In the genomic region with DNA sequence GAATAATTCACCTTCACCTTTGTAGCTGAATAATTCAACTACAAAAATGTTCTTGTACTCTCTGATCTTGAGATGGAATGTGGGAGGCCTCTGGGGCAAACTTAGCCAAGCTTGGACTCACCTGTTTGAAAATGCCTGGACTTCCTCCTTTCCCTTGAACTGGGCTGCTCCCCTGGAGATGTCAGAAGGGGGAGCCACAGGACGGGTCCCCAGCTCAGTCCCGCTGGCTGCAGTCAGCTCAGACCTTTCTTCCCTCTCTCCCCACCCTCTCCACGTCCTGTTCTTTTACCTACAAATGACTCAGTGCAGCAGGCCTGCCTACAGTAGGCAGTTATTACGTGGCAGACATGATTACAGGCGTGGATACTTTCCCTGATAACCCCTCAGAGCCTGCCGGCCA, we compare ENCODE assay signal across 23 cellular contexts.
DNase-seq lines count a peak whose midpoint lies in the region; ATAC-seq and TF ChIP-seq lines count a peak whose summit lies in the region.
"Had no signal": no experiment of that assay in that cellular context is flagged by ENCODE, and none has a peak within 500 bp of the region (broad histone marks: within the 10 kb centered on the region; RNA-seq: fewer than 3 reads in every experiment).

No MANE protein-coding gene starts in this region.

- H3K79me2 ChIP-seq in HCT116 (ENCODE audit: insufficient read depth, low read length): no peaks in the 10 kb centered on the region

- no peaks in the 10 kb centered on the region for H3K36me3 Mint-ChIP-seq in Caco-2 (ENCODE audit: insufficient read depth, unreplicated experiment)
- H3K36me3 Mint-ChIP-seq in activated CD4-positive, alpha-beta memory T cell treated with anti-CD3 and anti-CD28 coated beads, Interleukin-2, amount 10 ng/mL, durations not matched to agents 7 days and 5 days (ENCODE audit: low read depth): no peaks in the 10 kb centered on the region
- H3K36me3 Mint-ChIP-seq: activated naive CD4-positive, alpha-beta T cell treated with anti-CD3 and anti-CD28 coated beads, Interleukin-2, amount 10 ng/mL, durations not matched to agents 7 days and 5 days; CD8-positive, alpha-beta memory T cell; immature natural killer cell; memory B cell; natural killer cell treated with Interleukin-12 subunit alpha and Interleukin-12 subunit beta and Interleukin-15 and Interleukin-18, amount 100 ng/mL, for 72 hours had no signal

- CTCF ChIA-PET in Caco-2 (lab: Charles Lee) (interaction anchor here (0.6 to 2.4 kb wide), 5 partner anchors 13 to 797 kb away, joined by 3 to 9 read pairs (median 3); no protein-coding TSS in a partner anchor), HCT116 (lab: Charles Lee) (interaction anchor here (0.8 to 1.5 kb wide), 3 partner anchors 16 to 772 kb away, joined by 3 to 4 read pairs (median 3); no protein-coding TSS in a partner anchor)
- CTCF ChIA-PET in activated CD4-positive, alpha-beta memory T cell treated with anti-CD3 and anti-CD28 coated beads, Interleukin-2, amount 10 ng/mL, durations not matched to agents 7 days and 5 days (lab: Charles Lee): interaction anchor here (2.6 kb wide), 1 partner anchor 16 kb away, joined by 7 read pairs; no protein-coding TSS in a partner anchor

- POLR2A ChIA-PET in Caco-2 (lab: Charles Lee) (no interaction called here), HCT116 (lab: Charles Lee) (no interaction called here)
- POLR2A ChIA-PET in activated CD4-positive, alpha-beta memory T cell treated with anti-CD3 and anti-CD28 coated beads, Interleukin-2, amount 10 ng/mL, durations not matched to agents 7 days and 5 days (lab: Charles Lee): interaction anchor here (0.6 kb wide), 1 partner anchor 85 kb away, joined by 3 read pairs; no protein-coding TSS in a partner anchor

- DNase-seq in Caco-2 (peak; percentile 48 to 56), HCT116 (ENCODE audit: low read depth, low spot score) (no peak), SJCRH30 (peak; percentile 42 to 54), iPS-NIHi7 (ENCODE audit: extremely low spot score) (peak; percentile 63), amniotic stem cell (lab: John Stamatoyannopoulos, UW) (no peak), NCI-H2029 (lab: John Stamatoyannopoulos, UW) (no peak), upper lobe of right lung (no peak)
- DNase-seq in activated CD4-positive, alpha-beta memory T cell treated with anti-CD3 and anti-CD28 coated beads, Interleukin-2, amount 10 ng/mL, durations not matched to agents 7 days and 5 days: no peak
- DNase-seq: activated CD4-positive, alpha-beta T cell treated with anti-CD3 and anti-CD28 coated beads for 36 hours; activated CD8-positive, alpha-beta memory T cell treated with anti-CD3 and anti-CD28 coated beads, Interleukin-2, amount 50 U/mL, for 48 hours; activated naive CD4-positive, alpha-beta T cell treated with anti-CD3 and anti-CD28 coated beads, Interleukin-2, amount 10 ng/mL, durations not matched to agents 7 days and 5 days; CD8-positive, alpha-beta memory T cell; erythroblast; GOT3; immature natural killer cell; MV-4-11; NCI-H2107; NCI-H774; T-helper 9 cell had no signal

- peaks cover 7% of the 10 kb centered on the region for H3K4me1 Mint-ChIP-seq in Caco-2 (ENCODE audit: low read depth, unreplicated experiment)
- peaks cover 8% of the 10 kb centered on the region for H3K4me1 Mint-ChIP-seq in activated CD4-positive, alpha-beta memory T cell treated with anti-CD3 and anti-CD28 coated beads, Interleukin-2, amount 10 ng/mL, durations not matched to agents 7 days and 5 days
- H3K4me1 Mint-ChIP-seq: activated CD4-positive, alpha-beta T cell treated with anti-CD3 and anti-CD28 coated beads for 36 hours; CD8-positive, alpha-beta memory T cell; immature natural killer cell; memory B cell had no signal

- TF ChIP-seq CTCF in Caco-2 (IDR thresholded peaks at IDR 0.05; ENCODE audit: insufficient read depth in 1 of 2, low read depth in 1 of 2, low read length in 1 of 2, severe bottlenecking in 1 of 2, unreplicated experiment in 1 of 2) (peak in 1 of 2 experiments; percentile 50), HCT116 (IDR thresholded peaks at IDR 0.05 in 2 of 3, conservative IDR thresholded peaks at IDR 0.05 in 1 of 3; ENCODE audit: borderline replicate concordance in 1 of 3, insufficient read depth in 1 of 3, low read depth in 2 of 3, low read length in 2 of 3) (peak in 1 of 3 experiments; percentile 15; a peak in 1 of 6 replicates), upper lobe of right lung (IDR thresholded peaks at IDR 0.05) (no peak)

- BruUV-seq in Caco-2 (replicated peaks; lab: Mats Ljungman, UMichigan) (no TSS peak), HCT116 (replicated peaks; lab: Mats Ljungman, UMichigan) (no TSS peak)

- H3K4me3 Mint-ChIP-seq in Caco-2 (ENCODE audit: unreplicated experiment): no peak overlapping the region
- no peak overlapping the region for H3K4me3 Mint-ChIP-seq in activated CD4-positive, alpha-beta memory T cell treated with anti-CD3 and anti-CD28 coated beads, Interleukin-2, amount 10 ng/mL, durations not matched to agents 7 days and 5 days
- H3K4me3 Mint-ChIP-seq: activated CD4-positive, alpha-beta T cell treated with anti-CD3 and anti-CD28 coated beads for 36 hours; activated naive CD4-positive, alpha-beta T cell treated with anti-CD3 and anti-CD28 coated beads, Interleukin-2, amount 10 ng/mL, durations not matched to agents 7 days and 5 days; CD8-positive, alpha-beta memory T cell; dendritic cell treated with granulocyte-macrophage colony-stimulating factor and Interleukin-4, amounts not matched to agents 40 ng/mL and 50 ng/mL, for 4 days; immature natural killer cell; memory B cell; natural killer cell treated with Interleukin-12 subunit alpha and Interleukin-12 subunit beta and Interleukin-15 and Interleukin-18, amount 100 ng/mL, for 72 hours had no signal

- TF ChIP-seq POLR2A in HCT116 (IDR thresholded peaks at IDR 0.05; ENCODE audit: borderline replicate concordance, extremely low read depth, insufficient read depth, insufficient read length): no peak

- H3K9me3 Mint-ChIP-seq in Caco-2 (ENCODE audit: unreplicated experiment): no peaks in the 10 kb centered on the region
- no peaks in the 10 kb centered on the region for H3K9me3 Mint-ChIP-seq in activated CD4-positive, alpha-beta memory T cell treated with anti-CD3 and anti-CD28 coated beads, Interleukin-2, amount 10 ng/mL, durations not matched to agents 7 days and 5 days
- H3K9me3 Mint-ChIP-seq: activated naive CD4-positive, alpha-beta T cell treated with anti-CD3 and anti-CD28 coated beads, Interleukin-2, amount 10 ng/mL, durations not matched to agents 7 days and 5 days; CD8-positive, alpha-beta memory T cell; dendritic cell treated with granulocyte-macrophage colony-stimulating factor and Interleukin-4, amounts not matched to agents 40 ng/mL and 50 ng/mL, for 4 days; memory B cell; natural killer cell treated with Interleukin-12 subunit alpha and Interleukin-12 subunit beta and Interleukin-15 and Interleukin-18, amount 100 ng/mL, for 72 hours had no signal

- no peaks in the 10 kb centered on the region for H3K9me2 ChIP-seq in HCT116 (ENCODE audit: insufficient read depth)

- ATAC-seq in HCT116: peak; percentile 81
- no peak for ATAC-seq in upper lobe of right lung
- ATAC-seq: activated CD4-positive, alpha-beta T cell treated with anti-CD3 and anti-CD28 coated beads for 36 hours; natural killer cell treated with Interleukin-12 subunit alpha and Interleukin-12 subunit beta and Interleukin-15 and Interleukin-18, amount 100 ng/mL, for 72 hours; Right ventricle myocardium inferior had no signal

- peak; percentile 35; the same call in 1 of the 2 replicates for TF ChIP-seq RAD21 in HCT116 (IDR thresholded peaks at IDR 0.05; ENCODE audit: low read depth)

- no peak overlapping the region for H2AFZ ChIP-seq in HCT116 (ENCODE audit: low read depth, low read length, poor library complexity, severe bottlenecking)

- H3K4me3 ChIP-seq in Caco-2 (ENCODE audit: low read depth, low read length): no peak overlapping the region
- no peak overlapping the region for H3K4me3 ChIP-seq in HCT116 (replicated peaks in 1 of 2; ENCODE audit: low read depth in 1 of 2, low read length in 2 of 2)
- H3K4me3 ChIP-seq in SJCRH30: no peak overlapping the region
- H3K4me3 ChIP-seq in upper lobe of right lung: no peak overlapping the region

- H3K9me3 ChIP-seq in Caco-2 (no peaks in the 10 kb centered on the region), HCT116 (ENCODE audit: control insufficient read depth in 1 of 2, insufficient read depth in 1 of 2, low read depth in 1 of 2, low read length in 2 of 2) (no peaks in the 10 kb centered on the region), SJCRH30 (replicated peaks) (no peaks in the 10 kb centered on the region), upper lobe of right lung (no peaks in the 10 kb centered on the region)

- peaks cover 4% of the 10 kb centered on the region for H3K27me3 Mint-ChIP-seq in Caco-2 (ENCODE audit: insufficient read depth, unreplicated experiment)
- peaks cover 3% of the 10 kb centered on the region for H3K27me3 Mint-ChIP-seq in activated CD4-positive, alpha-beta memory T cell treated with anti-CD3 and anti-CD28 coated beads, Interleukin-2, amount 10 ng/mL, durations not matched to agents 7 days and 5 days

- H3K4me1 ChIP-seq in Caco-2 (no peaks in the 10 kb centered on the region), HCT116 (ENCODE audit: control insufficient read depth in 1 of 2, insufficient read depth in 2 of 2, low read length in 2 of 2) (peaks cover 0 to 9% of the 10 kb centered on the region in 2 experiments; a peak in 1 of 4 replicates), SJCRH30 (no peaks in the 10 kb centered on the region), upper lobe of right lung (no peaks in the 10 kb centered on the region)

- no peak overlapping the region; the same call in 1 of the 2 replicates for H3K27ac ChIP-seq in HCT116 (ENCODE audit: low read depth, low read length)
- no peak overlapping the region for H3K27ac ChIP-seq in SJCRH30
- no peak overlapping the region for H3K27ac ChIP-seq in upper lobe of right lung

- H3K27me3 ChIP-seq in Caco-2 (replicated peaks; ENCODE audit: control insufficient read depth, insufficient read depth, low read length) (no peaks in the 10 kb centered on the region), HCT116 (ENCODE audit: insufficient read depth, low read length) (no peaks in the 10 kb centered on the region), SJCRH30 (no peaks in the 10 kb centered on the region), upper lobe of right lung (no peaks in the 10 kb centered on the region)

- H3K36me3 ChIP-seq in Caco-2 (ENCODE audit: control insufficient read depth, insufficient read depth, low read length) (no peaks in the 10 kb centered on the region), HCT116 (ENCODE audit: control insufficient read depth in 1 of 2, insufficient read depth in 2 of 2, low read length in 2 of 2) (no peaks in the 10 kb centered on the region), SJCRH30 (no peaks in the 10 kb centered on the region), upper lobe of right lung (no peaks in the 10 kb centered on the region)

- peak overlapping the region; percentile 13 for H3K27ac Mint-ChIP-seq in Caco-2 (ENCODE audit: unreplicated experiment)
- no peak overlapping the region for H3K27ac Mint-ChIP-seq in activated CD4-positive, alpha-beta memory T cell treated with anti-CD3 and anti-CD28 coated beads, Interleukin-2, amount 10 ng/mL, durations not matched to agents 7 days and 5 days
- H3K27ac Mint-ChIP-seq: activated CD4-positive, alpha-beta T cell treated with anti-CD3 and anti-CD28 coated beads for 36 hours; activated naive CD4-positive, alpha-beta T cell treated with anti-CD3 and anti-CD28 coated beads, Interleukin-2, amount 10 ng/mL, durations not matched to agents 7 days and 5 days; dendritic cell treated with granulocyte-macrophage colony-stimulating factor and Interleukin-4, amounts not matched to agents 40 ng/mL and 50 ng/mL, for 4 days; immature natural killer cell; memory B cell; natural killer cell treated with Interleukin-12 subunit alpha and Interleukin-12 subunit beta and Interleukin-15 and Interleukin-18, amount 100 ng/mL, for 72 hours had no signal

- H4K20me1 ChIP-seq in HCT116 (ENCODE audit: insufficient read depth): no peaks in the 10 kb centered on the region

- RAD21 ChIA-PET in HCT116 (lab: Charles Lee; ENCODE audit: low non-redundant PET in 1 of 2, low total read pairs in 2 of 2, uncharacterized antibody in 2 of 2, unreplicated experiment in 2 of 2): interaction anchor here in 1 of 2 experiments (1.4 kb wide), 1 partner anchor 661 kb away, joined by 4 read pairs; no protein-coding TSS in a partner anchor

- H3K9ac ChIP-seq in HCT116 (ENCODE audit: low read length): no peak overlapping the region

- peak overlapping the region; percentile 28 for H3K4me2 ChIP-seq in HCT116 (ENCODE audit: low read length)

- intact Hi-C loops in Caco-2 (cut with micrococcal nuclease; ENCODE audit: unreplicated experiment) (no loop called here), HCT116 (cut with micrococcal nuclease) (no loop called here), upper lobe of right lung (cut with DNase I) (no loop called here)

Comparison
In these comparisons a context has a peak if more than half of its experiments do, and no peak if none do; other contexts are left out.
1. DNase-seq: peak in Caco-2 (2 of 2), SJCRH30 (2 of 2) and iPS-NIHi7 (single experiment); none in HCT116 (single experiment), activated CD4-positive, alpha-beta memory T cell treated with anti-CD3 and anti-CD28 coated beads, Interleukin-2, amount 10 ng/mL, durations not matched to agents 7 days and 5 days (single experiment), amniotic stem cell (single experiment), NCI-H2029 (single experiment) and upper lobe of right lung (single experiment).